14 cellular contexts compared by ENCODE assay signal in the genomic region with DNA sequence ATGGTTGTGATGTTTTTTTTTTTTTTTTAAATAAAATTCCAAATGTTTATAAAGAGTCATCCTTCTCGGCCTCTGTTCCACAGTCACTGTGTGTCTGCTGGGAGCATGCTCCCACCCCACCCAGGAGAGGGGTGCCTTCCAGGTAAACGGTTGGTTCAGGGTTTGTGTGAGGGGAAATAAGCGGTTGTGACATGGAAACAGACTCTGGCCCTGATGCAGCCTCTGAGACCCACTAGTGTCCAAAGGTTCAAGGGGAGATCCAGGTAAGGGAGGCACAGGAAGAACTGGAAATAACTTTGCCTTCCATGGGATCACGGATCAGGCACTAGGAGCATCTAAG. TPM values are rescaled to one million over a fixed set of nuclear protein-coding genes. Genes with fewer than 3 reads are reported as not detected.
"Had no signal": no experiment of that assay in that cellular context is flagged by ENCODE, and none has a peak within 500 bp of the region (broad histone marks: within the 10 kb centered on the region; RNA-seq: fewer than 3 reads in every experiment).

No MANE protein-coding gene starts in this region.

- H3K9me3 Mint-ChIP-seq: activated T-cell treated with anti-CD3 and anti-CD28 coated beads, Interleukin-2, amount 50 U/mL, for 4 hours; neural progenitor cell; T-helper 2 cell treated with Interferon-gamma antibody and Interleukin-4, amounts not matched to agents 5 μg/mL and 100 μg/mL, for 36 hours had no signal

- H3K4me1 Mint-ChIP-seq: activated CD8-positive, alpha-beta memory T cell treated with anti-CD3 and anti-CD28 coated beads, Interleukin-2, amount 10 ng/mL, durations not matched to agents 7 days and 5 days had no signal

- H3K27ac ChIP-seq: ascending aorta, colonic mucosa, epithelial cell of prostate, gastrocnemius medialis, heart right ventricle, right atrium auricular region had no signal

- H3K9ac ChIP-seq: neural progenitor cell had no signal

- H3K4me3 Mint-ChIP-seq: activated CD8-positive, alpha-beta memory T cell treated with anti-CD3 and anti-CD28 coated beads, Interleukin-2, amount 10 ng/mL, durations not matched to agents 7 days and 5 days; activated T-cell treated with anti-CD3 and anti-CD28 coated beads, Interleukin-2, amount 50 U/mL, for 4 hours; neural progenitor cell; T-helper 2 cell treated with Interferon-gamma antibody and Interleukin-4, amounts not matched to agents 5 μg/mL and 100 μg/mL, for 36 hours had no signal

- H3K27ac Mint-ChIP-seq: neural progenitor cell; T-helper 2 cell treated with Interferon-gamma antibody and Interleukin-4, amounts not matched to agents 5 μg/mL and 100 μg/mL, for 36 hours had no signal

- H3K27me3 ChIP-seq: ascending aorta, colonic mucosa, gastrocnemius medialis, heart right ventricle, neural progenitor cell, right atrium auricular region had no signal

- H3K4me1 ChIP-seq: colonic mucosa had no signal

- DNase-seq: activated CD4-positive, alpha-beta T cell treated with anti-CD3 and anti-CD28 coated beads, Interleukin-2, amount 50 U/mL, for 4 hours; activated CD8-positive, alpha-beta memory T cell treated with anti-CD3 and anti-CD28 coated beads, Interleukin-2, amount 10 ng/mL, durations not matched to agents 7 days and 5 days; activated T-cell treated with anti-CD3 and anti-CD28 coated beads, Interleukin-2, amount 50 U/mL, for 4 hours; colonic mucosa; effector CD4-positive, alpha-beta T cell; gastrocnemius medialis; heart right ventricle; stimulated activated naive CD4-positive, alpha-beta T cell; trophoblast cell had no signal

- H3K9me3 ChIP-seq: ascending aorta, colonic mucosa, gastrocnemius medialis, heart right ventricle, right atrium auricular region had no signal

- H3K4me2 ChIP-seq: neural progenitor cell had no signal

- H3K4me3 ChIP-seq: ascending aorta, colonic mucosa, gastrocnemius medialis, heart right ventricle, neural progenitor cell, right atrium auricular region had no signal

- H2AFZ ChIP-seq: neural progenitor cell had no signal

RNA-seq across cellular contexts. Expression of a gene that starts 15.1 kb away (rescaled TPM):
- total RNA-seq: ascending aorta had no signal
